ENCODE assay signal across 1 cellular context in the genomic region with DNA sequence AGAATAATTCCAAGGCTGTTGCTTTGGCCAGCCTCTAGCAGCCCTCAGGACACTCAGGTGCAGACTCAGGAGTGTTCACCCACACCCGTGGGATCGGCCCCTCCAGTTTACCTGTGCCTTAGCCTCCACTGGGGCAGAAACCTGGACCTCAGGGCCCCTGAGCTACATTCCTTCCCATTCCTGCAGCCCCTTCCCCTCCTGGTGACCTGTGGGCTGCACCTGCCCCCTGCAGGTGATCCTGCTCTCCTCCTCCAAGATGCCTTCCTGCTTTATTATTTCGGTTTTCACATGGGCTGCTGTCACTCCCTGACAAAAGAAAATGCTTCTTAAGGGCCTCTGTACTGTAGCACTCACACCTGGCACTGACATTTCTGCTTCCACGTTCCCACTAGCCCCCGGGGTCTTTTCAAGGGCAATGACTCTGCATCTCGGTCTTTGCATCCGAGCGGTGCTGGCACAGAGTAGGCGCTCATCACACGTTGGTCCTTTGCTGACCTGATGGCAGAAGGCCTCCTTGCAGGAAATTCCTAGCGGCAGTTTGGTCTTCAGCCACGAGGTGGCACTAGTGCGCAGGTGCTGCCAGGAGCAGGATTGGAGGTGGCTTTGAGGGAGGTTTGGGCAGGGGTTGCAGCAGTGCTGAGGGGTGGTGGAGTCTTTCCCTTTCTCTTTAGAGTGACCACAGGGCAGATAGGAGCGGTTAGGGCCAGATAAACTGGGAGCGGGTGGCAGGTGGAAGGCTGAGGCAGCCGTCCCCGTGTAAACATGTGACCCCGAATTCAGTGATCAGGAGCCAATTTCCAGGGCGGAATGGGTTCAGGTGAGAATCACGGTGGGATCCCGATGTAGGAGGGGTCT.
TF ChIP-seq lines count a peak whose summit lies in the region.

No MANE protein-coding gene starts in this region.

TF ChIP-seq in HCT116, 20 proteins besides CTCF, POLR2A, EP300 and RAD21 (continued from another document):
- TF ChIP-seq REST (IDR thresholded peaks at IDR 0.05; ENCODE audit: low read depth) (no peak), CBX3 (IDR thresholded peaks at IDR 0.05; ENCODE audit: low read depth) (no peak), JUND (IDR thresholded peaks at IDR 0.05) (no peak), EZH2 (IDR thresholded peaks at IDR 0.05) (no peak), POLR2AphosphoS5 (IDR thresholded peaks at IDR 0.05; ENCODE audit: low read depth, low read length) (no peak)
